8 cellular contexts compared by ENCODE assay signal in genomic region chr11:74949748-74950127, GRCh38. TPM values are rescaled to one million over a fixed set of nuclear protein-coding genes. Genes with fewer than 3 reads are reported as not detected.
DNase-seq lines count a peak whose midpoint lies in the region; ATAC-seq and TF ChIP-seq lines count a peak whose summit lies in the region.

No MANE protein-coding gene starts in this region.

- peak overlapping the region; percentile 96 to 97 (median 96) for H3K9ac ChIP-seq in skeletal muscle tissue (ENCODE audit: low read depth in 1 of 3, low read length in 3 of 3)

- ATAC-seq in left ventricle myocardium superior (peak; percentile 12), HG02571 (IDR thresholded peaks at IDR 0.05; ENCODE audit: unreplicated experiment) (no peak)

- peak; percentile 1 for DNase-seq in NCI-H1105 (lab: John Stamatoyannopoulos, UW)
- DNase-seq in NCI-H1105 treated with DMSO at 0.1 percent for 48 hours (lab: John Stamatoyannopoulos, UW) = no peak
- no peak for DNase-seq in WERI-Rb-1
- no peak for DNase-seq in left ventricle myocardium superior
- DNase-seq in SHP77 (lab: John Stamatoyannopoulos, UW) = no peak
- DNase-seq in stimulated activated CD4-positive, alpha-beta T cell treated with anti-CD3 and anti-CD28 coated beads, Interleukin-4, amount 100 ng/mL, for 4 hours = no peak

- H3K9me3 ChIP-seq in WERI-Rb-1 (ENCODE audit: severe bottlenecking) (no peaks in the 10 kb centered on the region), skeletal muscle tissue (ENCODE audit: control insufficient read depth in 3 of 3, low read length in 3 of 3) (no peaks in the 10 kb centered on the region)

- H3K36me3 ChIP-seq in WERI-Rb-1 = peaks cover 39% of the 10 kb centered on the region
- H3K36me3 ChIP-seq in skeletal muscle tissue (ENCODE audit: control insufficient read depth in 3 of 3, insufficient read depth in 3 of 3, low read length in 3 of 3) = peaks cover 3 to 4% (median 4%) of the 10 kb centered on the region in 3 donors

- peak overlapping the region; percentile 90 for H3K27ac ChIP-seq in WERI-Rb-1
- H3K27ac ChIP-seq in skeletal muscle tissue (ENCODE audit: low read depth, low read length) = peak overlapping the region; percentile 90

- no peaks in the 10 kb centered on the region for H3K27me3 ChIP-seq in WERI-Rb-1 (ENCODE audit: insufficient read depth, low read depth, severe bottlenecking)
- H3K27me3 ChIP-seq in skeletal muscle tissue (ENCODE audit: control insufficient read depth in 3 of 3, insufficient read depth in 3 of 3, low read length in 3 of 3) = no peaks in the 10 kb centered on the region

- peaks cover 16 to 23% (median 22%) of the 10 kb centered on the region in 3 donors for H3K4me1 ChIP-seq in skeletal muscle tissue (ENCODE audit: control insufficient read depth in 3 of 3, insufficient read depth in 3 of 3, low read length in 3 of 3)

- intact Hi-C loops in left ventricle myocardium superior (cut with micrococcal nuclease) = no loop called here

- no peak for TF ChIP-seq CTCF in WERI-Rb-1 (IDR thresholded peaks at IDR 0.05; ENCODE audit: low read depth, low read length)

- H3K4me3 ChIP-seq in WERI-Rb-1 (ENCODE audit: low read depth, low read length) (peak overlapping the region; percentile 98), skeletal muscle tissue (ENCODE audit: low read length in 3 of 3) (peak overlapping the region; percentile 94 to 98 (median 95))

RNA-seq across cellular contexts. Expression of gene SPCS2, which starts 0.7 kb away (rescaled TPM):
- total RNA-seq in left ventricle myocardium superior (105 TPM), skeletal muscle tissue (28.7 TPM)

RNA-seq across cellular contexts. Expression of gene XRRA1, which starts 0.8 kb away (rescaled TPM):
- 7.3 TPM for total RNA-seq in left ventricle myocardium superior
- total RNA-seq in skeletal muscle tissue = 4.2 TPM

RNA-seq across cellular contexts. Expression of gene NEU3, which starts 39.0 kb away (rescaled TPM):
- total RNA-seq in left ventricle myocardium superior (4.9 TPM), skeletal muscle tissue (19.8 TPM)
